Comparison of ENCODE assay signal across 19 cellular contexts in genomic region chr12:27777141-27777540, GRCh38. TPM values are rescaled to one million over a fixed set of nuclear protein-coding genes. Genes with fewer than 3 reads are reported as not detected.
"Had no signal": no experiment of that assay in that cellular context is flagged by ENCODE, and none has a peak within 500 bp of the region (broad histone marks: within the 10 kb centered on the region; RNA-seq: fewer than 3 reads in every experiment).

No MANE protein-coding gene starts in this region.

- ATAC-seq: activated naive CD8-positive, alpha-beta T cell treated with anti-CD3 and anti-CD28 coated beads, Interleukin-2, amount 50 U/mL, for 24 hours; activated T-cell treated with anti-CD3 and anti-CD28 coated beads, Interleukin-2, amount 50 U/mL, for 72 hours; effector memory CD8-positive, alpha-beta T cell; stimulated activated naive CD8-positive, alpha-beta T cell treated with anti-CD3 and anti-CD28 coated beads, Interleukin-15, amount 100 ng/mL, for 72 hours had no signal

- H3K27ac ChIP-seq: hepatocyte, thyroid gland, vagina had no signal

- H3K27me3 ChIP-seq: hepatocyte, thyroid gland, vagina had no signal

- H3K4me2 ChIP-seq: hepatocyte had no signal

- H3K36me3 ChIP-seq: thyroid gland, vagina had no signal

- H3K36me3 Mint-ChIP-seq: naive B cell had no signal

- H3K4me3 Mint-ChIP-seq: activated CD4-positive, alpha-beta memory T cell treated with anti-CD3 and anti-CD28 coated beads, Interleukin-2, amount 10 ng/mL, durations not matched to agents 7 days and 5 days; activated naive CD8-positive, alpha-beta T cell treated with anti-CD3 and anti-CD28 coated beads, Interleukin-2, amount 50 U/mL, for 24 hours; activated T-cell treated with anti-CD3 and anti-CD28 coated beads, Interleukin-2, amount 50 U/mL, for 72 hours; effector memory CD8-positive, alpha-beta T cell; stimulated activated naive CD8-positive, alpha-beta T cell treated with anti-CD3 and anti-CD28 coated beads, Interleukin-15, amount 100 ng/mL, for 72 hours had no signal

- H3K9me3 ChIP-seq: thyroid gland, vagina had no signal

- H2AFZ ChIP-seq: hepatocyte had no signal

- H3K9me3 Mint-ChIP-seq: activated CD4-positive, alpha-beta memory T cell treated with anti-CD3 and anti-CD28 coated beads, Interleukin-2, amount 10 ng/mL, durations not matched to agents 7 days and 5 days; activated naive CD8-positive, alpha-beta T cell treated with anti-CD3 and anti-CD28 coated beads, Interleukin-2, amount 50 U/mL, for 24 hours; activated T-cell treated with anti-CD3 and anti-CD28 coated beads, Interleukin-2, amount 50 U/mL, for 72 hours; effector memory CD8-positive, alpha-beta T cell; naive B cell; stimulated activated naive CD8-positive, alpha-beta T cell treated with anti-CD3 and anti-CD28 coated beads, Interleukin-15, amount 100 ng/mL, for 72 hours had no signal

- H3K27me3 Mint-ChIP-seq: effector memory CD8-positive, alpha-beta T cell; naive B cell; stimulated activated naive CD8-positive, alpha-beta T cell treated with anti-CD3 and anti-CD28 coated beads, Interleukin-15, amount 100 ng/mL, for 72 hours had no signal

- H3K4me3 ChIP-seq: hepatocyte, thyroid gland, vagina had no signal

- DNase-seq: activated CD4-positive, alpha-beta memory T cell treated with anti-CD3 and anti-CD28 coated beads, Interleukin-2, amount 10 ng/mL, durations not matched to agents 7 days and 5 days; activated CD8-positive, alpha-beta memory T cell treated with anti-CD3 and anti-CD28 coated beads, Interleukin-2, amount 50 U/mL, for 4 hours; activated naive CD8-positive, alpha-beta T cell treated with anti-CD3 and anti-CD28 coated beads, Interleukin-2, amount 50 U/mL, for 24 hours; activated T-cell treated with anti-CD3 and anti-CD28 coated beads, Interleukin-2, amount 50 U/mL, for 72 hours; central memory CD4-positive, alpha-beta T cell; cortex of kidney; effector memory CD8-positive, alpha-beta T cell; kidney glomerular epithelial cell; naive B cell; occipital lobe; stimulated activated CD4-positive, alpha-beta T cell treated with anti-CD3 and anti-CD28 coated beads, Interleukin-4, amount 100 ng/mL, for 4 hours; stimulated activated naive CD8-positive, alpha-beta T cell treated with anti-CD3 and anti-CD28 coated beads, Interleukin-15, amount 100 ng/mL, for 72 hours; T-helper 9 cell; thyroid gland had no signal

- H3K27ac Mint-ChIP-seq: activated CD4-positive, alpha-beta memory T cell treated with anti-CD3 and anti-CD28 coated beads, Interleukin-2, amount 10 ng/mL, durations not matched to agents 7 days and 5 days; activated naive CD8-positive, alpha-beta T cell treated with anti-CD3 and anti-CD28 coated beads, Interleukin-2, amount 50 U/mL, for 24 hours; activated T-cell treated with anti-CD3 and anti-CD28 coated beads, Interleukin-2, amount 50 U/mL, for 72 hours; effector memory CD8-positive, alpha-beta T cell; stimulated activated naive CD8-positive, alpha-beta T cell treated with anti-CD3 and anti-CD28 coated beads, Interleukin-15, amount 100 ng/mL, for 72 hours had no signal

RNA-seq across cellular contexts. Expression of gene MANSC4, which starts 2.9 kb away (rescaled TPM):
- total RNA-seq: activated CD4-positive, alpha-beta memory T cell treated with anti-CD3 and anti-CD28 coated beads, Interleukin-2, amount 10 ng/mL, durations not matched to agents 7 days and 5 days; activated T-cell treated with anti-CD3 and anti-CD28 coated beads, Interleukin-2, amount 50 U/mL, for 72 hours; epithelial cell of proximal tubule; lower leg skin; renal cortical epithelial cell; thyroid gland; vagina had no signal
